Comparison of ENCODE assay signal across 1 cellular context in genomic region chr16:88811850-88812736, GRCh38.
TF ChIP-seq lines count a peak whose summit lies in the region.

A gene with protein sequence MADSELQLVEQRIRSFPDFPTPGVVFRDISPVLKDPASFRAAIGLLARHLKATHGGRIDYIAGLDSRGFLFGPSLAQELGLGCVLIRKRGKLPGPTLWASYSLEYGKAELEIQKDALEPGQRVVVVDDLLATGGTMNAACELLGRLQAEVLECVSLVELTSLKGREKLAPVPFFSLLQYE (minus strand): TSS chr16:88811928. CDS start chr16:88811899, 29 bp downstream.

TF ChIP-seq in K562, 482 proteins besides CTCF, POLR2A, EP300 and RAD21 (continued from another document and continues in another):
- TF ChIP-seq, protein P1, sequence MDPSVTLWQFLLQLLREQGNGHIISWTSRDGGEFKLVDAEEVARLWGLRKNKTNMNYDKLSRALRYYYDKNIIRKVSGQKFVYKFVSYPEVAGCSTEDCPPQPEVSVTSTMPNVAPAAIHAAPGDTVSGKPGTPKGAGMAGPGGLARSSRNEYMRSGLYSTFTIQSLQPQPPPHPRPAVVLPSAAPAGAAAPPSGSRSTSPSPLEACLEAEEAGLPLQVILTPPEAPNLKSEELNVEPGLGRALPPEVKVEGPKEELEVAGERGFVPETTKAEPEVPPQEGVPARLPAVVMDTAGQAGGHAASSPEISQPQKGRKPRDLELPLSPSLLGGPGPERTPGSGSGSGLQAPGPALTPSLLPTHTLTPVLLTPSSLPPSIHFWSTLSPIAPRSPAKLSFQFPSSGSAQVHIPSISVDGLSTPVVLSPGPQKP (CRISPR knock-in tag; IDR thresholded peaks at IDR 0.05) = no peak
- TF ChIP-seq CC2D1A (IDR thresholded peaks at IDR 0.05) (no peak; the same call in 1 of the 2 replicates), NCOR1 (IDR thresholded peaks at IDR 0.05) (no peak), HOMEZ (CRISPR knock-in tag; IDR thresholded peaks at IDR 0.05) (no peak), MYC (IDR thresholded peaks at IDR 0.05; ENCODE audit: low read depth, low read length) (peak; percentile 96), MYC (CRISPR knock-in tag; IDR thresholded peaks at IDR 0.05; ENCODE audit: borderline replicate concordance, low read depth) (no peak), SNIP1 (IDR thresholded peaks at IDR 0.05; ENCODE audit: low read depth) (no peak), NKRF (IDR thresholded peaks at IDR 0.05; ENCODE audit: borderline replicate concordance) (peak; percentile 19; the same call in 1 of the 2 replicates), ZFPM2 (CRISPR knock-in tag; IDR thresholded peaks at IDR 0.05) (no peak), ZNF12 (CRISPR knock-in tag; IDR thresholded peaks at IDR 0.05) (no peak), SRSF1 (IDR thresholded peaks at IDR 0.05; ENCODE audit: low read depth, low read length) (no peak), ZNF444 (CRISPR knock-in tag; IDR thresholded peaks at IDR 0.05) (no peak), ZNF79 (CRISPR knock-in tag; IDR thresholded peaks at IDR 0.05; ENCODE audit: low read depth) (no peak), ETV6 (IDR thresholded peaks at IDR 0.05; ENCODE audit: borderline replicate concordance in 1 of 2, low read depth in 2 of 2, low read length in 1 of 2) (no peak), ETV6 (CRISPR knock-in tag; IDR thresholded peaks at IDR 0.05; ENCODE audit: borderline replicate concordance) (no peak), XRCC5 (IDR thresholded peaks at IDR 0.05; ENCODE audit: low read depth, low read length) (peak; percentile 63; the same call in 1 of the 2 replicates), ZBED1 (IDR thresholded peaks at IDR 0.05) (0 out of 2 replicates have a peak, but pooled peaks have one; percentile 23), ZBTB8A (IDR thresholded peaks at IDR 0.05; ENCODE audit: partially characterized antibody) (no peak), CBFB (CRISPR knock-in tag; IDR thresholded peaks at IDR 0.05) (peak; percentile 33; the same call in 1 of the 2 replicates), ARHGAP35 (IDR thresholded peaks at IDR 0.05; ENCODE audit: partially characterized antibody) (no peak), HNRNPK (IDR thresholded peaks at IDR 0.05; ENCODE audit: low read depth, low read length, poor library complexity, severe bottlenecking) (peak; percentile 45), ZNF316 (IDR thresholded peaks at IDR 0.05) (no peak), GATAD2B (IDR thresholded peaks at IDR 0.05; ENCODE audit: borderline replicate concordance) (peak; percentile 92), RFX5 (IDR thresholded peaks at IDR 0.05; ENCODE audit: low read depth, low read length) (no peak), DACH1 (IDR thresholded peaks at IDR 0.05; ENCODE audit: partially characterized antibody) (no peak), GTF2A2 (tag; IDR thresholded peaks at IDR 0.05) (no peak), HDAC8 (tag; IDR thresholded peaks at IDR 0.05) (no peak), KHSRP (IDR thresholded peaks at IDR 0.05) (no peak), ZNF740 (CRISPR knock-in tag; IDR thresholded peaks at IDR 0.05) (no peak), ZNF740 (tag; IDR thresholded peaks at IDR 0.05) (no peak), YBX1 (IDR thresholded peaks at IDR 0.05) (no peak), MAFG (tag; conservative IDR thresholded peaks at IDR 0.05) (no peak), ZNF134 (CRISPR knock-in tag; conservative IDR thresholded peaks at IDR 0.05) (no peak), HMG20B (CRISPR knock-in tag; IDR thresholded peaks at IDR 0.05) (no peak)
- TF ChIP-seq, protein P2, sequence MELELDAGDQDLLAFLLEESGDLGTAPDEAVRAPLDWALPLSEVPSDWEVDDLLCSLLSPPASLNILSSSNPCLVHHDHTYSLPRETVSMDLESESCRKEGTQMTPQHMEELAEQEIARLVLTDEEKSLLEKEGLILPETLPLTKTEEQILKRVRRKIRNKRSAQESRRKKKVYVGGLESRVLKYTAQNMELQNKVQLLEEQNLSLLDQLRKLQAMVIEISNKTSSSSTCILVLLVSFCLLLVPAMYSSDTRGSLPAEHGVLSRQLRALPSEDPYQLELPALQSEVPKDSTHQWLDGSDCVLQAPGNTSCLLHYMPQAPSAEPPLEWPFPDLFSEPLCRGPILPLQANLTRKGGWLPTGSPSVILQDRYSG (tag; conservative IDR thresholded peaks at IDR 0.05; ENCODE audit: low read depth) = no peak
- TF ChIP-seq, protein P3, sequence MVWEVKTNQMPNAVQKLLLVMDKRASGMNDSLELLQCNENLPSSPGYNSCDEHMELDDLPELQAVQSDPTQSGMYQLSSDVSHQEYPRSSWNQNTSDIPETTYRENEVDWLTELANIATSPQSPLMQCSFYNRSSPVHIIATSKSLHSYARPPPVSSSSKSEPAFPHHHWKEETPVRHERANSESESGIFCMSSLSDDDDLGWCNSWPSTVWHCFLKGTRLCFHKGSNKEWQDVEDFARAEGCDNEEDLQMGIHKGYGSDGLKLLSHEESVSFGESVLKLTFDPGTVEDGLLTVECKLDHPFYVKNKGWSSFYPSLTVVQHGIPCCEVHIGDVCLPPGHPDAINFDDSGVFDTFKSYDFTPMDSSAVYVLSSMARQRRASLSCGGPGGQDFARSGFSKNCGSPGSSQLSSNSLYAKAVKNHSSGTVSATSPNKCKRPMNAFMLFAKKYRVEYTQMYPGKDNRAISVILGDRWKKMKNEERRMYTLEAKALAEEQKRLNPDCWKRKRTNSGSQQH (CRISPR knock-in tag; IDR thresholded peaks at IDR 0.05) = 0 out of 2 replicates have a peak, but pooled peaks have one; percentile 55
- TF ChIP-seq, protein P4, sequence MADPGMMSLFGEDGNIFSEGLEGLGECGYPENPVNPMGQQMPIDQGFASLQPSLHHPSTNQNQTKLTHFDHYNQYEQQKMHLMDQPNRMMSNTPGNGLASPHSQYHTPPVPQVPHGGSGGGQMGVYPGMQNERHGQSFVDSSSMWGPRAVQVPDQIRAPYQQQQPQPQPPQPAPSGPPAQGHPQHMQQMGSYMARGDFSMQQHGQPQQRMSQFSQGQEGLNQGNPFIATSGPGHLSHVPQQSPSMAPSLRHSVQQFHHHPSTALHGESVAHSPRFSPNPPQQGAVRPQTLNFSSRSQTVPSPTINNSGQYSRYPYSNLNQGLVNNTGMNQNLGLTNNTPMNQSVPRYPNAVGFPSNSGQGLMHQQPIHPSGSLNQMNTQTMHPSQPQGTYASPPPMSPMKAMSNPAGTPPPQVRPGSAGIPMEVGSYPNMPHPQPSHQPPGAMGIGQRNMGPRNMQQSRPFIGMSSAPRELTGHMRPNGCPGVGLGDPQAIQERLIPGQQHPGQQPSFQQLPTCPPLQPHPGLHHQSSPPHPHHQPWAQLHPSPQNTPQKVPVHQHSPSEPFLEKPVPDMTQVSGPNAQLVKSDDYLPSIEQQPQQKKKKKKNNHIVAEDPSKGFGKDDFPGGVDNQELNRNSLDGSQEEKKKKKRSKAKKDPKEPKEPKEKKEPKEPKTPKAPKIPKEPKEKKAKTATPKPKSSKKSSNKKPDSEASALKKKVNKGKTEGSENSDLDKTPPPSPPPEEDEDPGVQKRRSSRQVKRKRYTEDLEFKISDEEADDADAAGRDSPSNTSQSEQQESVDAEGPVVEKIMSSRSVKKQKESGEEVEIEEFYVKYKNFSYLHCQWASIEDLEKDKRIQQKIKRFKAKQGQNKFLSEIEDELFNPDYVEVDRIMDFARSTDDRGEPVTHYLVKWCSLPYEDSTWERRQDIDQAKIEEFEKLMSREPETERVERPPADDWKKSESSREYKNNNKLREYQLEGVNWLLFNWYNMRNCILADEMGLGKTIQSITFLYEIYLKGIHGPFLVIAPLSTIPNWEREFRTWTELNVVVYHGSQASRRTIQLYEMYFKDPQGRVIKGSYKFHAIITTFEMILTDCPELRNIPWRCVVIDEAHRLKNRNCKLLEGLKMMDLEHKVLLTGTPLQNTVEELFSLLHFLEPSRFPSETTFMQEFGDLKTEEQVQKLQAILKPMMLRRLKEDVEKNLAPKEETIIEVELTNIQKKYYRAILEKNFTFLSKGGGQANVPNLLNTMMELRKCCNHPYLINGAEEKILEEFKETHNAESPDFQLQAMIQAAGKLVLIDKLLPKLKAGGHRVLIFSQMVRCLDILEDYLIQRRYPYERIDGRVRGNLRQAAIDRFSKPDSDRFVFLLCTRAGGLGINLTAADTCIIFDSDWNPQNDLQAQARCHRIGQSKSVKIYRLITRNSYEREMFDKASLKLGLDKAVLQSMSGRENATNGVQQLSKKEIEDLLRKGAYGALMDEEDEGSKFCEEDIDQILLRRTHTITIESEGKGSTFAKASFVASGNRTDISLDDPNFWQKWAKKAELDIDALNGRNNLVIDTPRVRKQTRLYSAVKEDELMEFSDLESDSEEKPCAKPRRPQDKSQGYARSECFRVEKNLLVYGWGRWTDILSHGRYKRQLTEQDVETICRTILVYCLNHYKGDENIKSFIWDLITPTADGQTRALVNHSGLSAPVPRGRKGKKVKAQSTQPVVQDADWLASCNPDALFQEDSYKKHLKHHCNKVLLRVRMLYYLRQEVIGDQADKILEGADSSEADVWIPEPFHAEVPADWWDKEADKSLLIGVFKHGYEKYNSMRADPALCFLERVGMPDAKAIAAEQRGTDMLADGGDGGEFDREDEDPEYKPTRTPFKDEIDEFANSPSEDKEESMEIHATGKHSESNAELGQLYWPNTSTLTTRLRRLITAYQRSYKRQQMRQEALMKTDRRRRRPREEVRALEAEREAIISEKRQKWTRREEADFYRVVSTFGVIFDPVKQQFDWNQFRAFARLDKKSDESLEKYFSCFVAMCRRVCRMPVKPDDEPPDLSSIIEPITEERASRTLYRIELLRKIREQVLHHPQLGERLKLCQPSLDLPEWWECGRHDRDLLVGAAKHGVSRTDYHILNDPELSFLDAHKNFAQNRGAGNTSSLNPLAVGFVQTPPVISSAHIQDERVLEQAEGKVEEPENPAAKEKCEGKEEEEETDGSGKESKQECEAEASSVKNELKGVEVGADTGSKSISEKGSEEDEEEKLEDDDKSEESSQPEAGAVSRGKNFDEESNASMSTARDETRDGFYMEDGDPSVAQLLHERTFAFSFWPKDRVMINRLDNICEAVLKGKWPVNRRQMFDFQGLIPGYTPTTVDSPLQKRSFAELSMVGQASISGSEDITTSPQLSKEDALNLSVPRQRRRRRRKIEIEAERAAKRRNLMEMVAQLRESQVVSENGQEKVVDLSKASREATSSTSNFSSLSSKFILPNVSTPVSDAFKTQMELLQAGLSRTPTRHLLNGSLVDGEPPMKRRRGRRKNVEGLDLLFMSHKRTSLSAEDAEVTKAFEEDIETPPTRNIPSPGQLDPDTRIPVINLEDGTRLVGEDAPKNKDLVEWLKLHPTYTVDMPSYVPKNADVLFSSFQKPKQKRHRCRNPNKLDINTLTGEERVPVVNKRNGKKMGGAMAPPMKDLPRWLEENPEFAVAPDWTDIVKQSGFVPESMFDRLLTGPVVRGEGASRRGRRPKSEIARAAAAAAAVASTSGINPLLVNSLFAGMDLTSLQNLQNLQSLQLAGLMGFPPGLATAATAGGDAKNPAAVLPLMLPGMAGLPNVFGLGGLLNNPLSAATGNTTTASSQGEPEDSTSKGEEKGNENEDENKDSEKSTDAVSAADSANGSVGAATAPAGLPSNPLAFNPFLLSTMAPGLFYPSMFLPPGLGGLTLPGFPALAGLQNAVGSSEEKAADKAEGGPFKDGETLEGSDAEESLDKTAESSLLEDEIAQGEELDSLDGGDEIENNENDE (IDR thresholded peaks at IDR 0.05; ENCODE audit: low read depth, low read length) = peak; percentile 99
- TF ChIP-seq, protein P5, sequence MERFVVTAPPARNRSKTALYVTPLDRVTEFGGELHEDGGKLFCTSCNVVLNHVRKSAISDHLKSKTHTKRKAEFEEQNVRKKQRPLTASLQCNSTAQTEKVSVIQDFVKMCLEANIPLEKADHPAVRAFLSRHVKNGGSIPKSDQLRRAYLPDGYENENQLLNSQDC (CRISPR knock-in tag; IDR thresholded peaks at IDR 0.05) = no peak
- TF ChIP-seq, protein P6, sequence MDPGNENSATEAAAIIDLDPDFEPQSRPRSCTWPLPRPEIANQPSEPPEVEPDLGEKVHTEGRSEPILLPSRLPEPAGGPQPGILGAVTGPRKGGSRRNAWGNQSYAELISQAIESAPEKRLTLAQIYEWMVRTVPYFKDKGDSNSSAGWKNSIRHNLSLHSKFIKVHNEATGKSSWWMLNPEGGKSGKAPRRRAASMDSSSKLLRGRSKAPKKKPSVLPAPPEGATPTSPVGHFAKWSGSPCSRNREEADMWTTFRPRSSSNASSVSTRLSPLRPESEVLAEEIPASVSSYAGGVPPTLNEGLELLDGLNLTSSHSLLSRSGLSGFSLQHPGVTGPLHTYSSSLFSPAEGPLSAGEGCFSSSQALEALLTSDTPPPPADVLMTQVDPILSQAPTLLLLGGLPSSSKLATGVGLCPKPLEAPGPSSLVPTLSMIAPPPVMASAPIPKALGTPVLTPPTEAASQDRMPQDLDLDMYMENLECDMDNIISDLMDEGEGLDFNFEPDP (CRISPR knock-in tag; IDR thresholded peaks at IDR 0.05) = no peak
